9 cellular contexts compared by ENCODE assay signal in genomic region chr3:69092030-69092513, GRCh38. TPM values are rescaled to one million over a fixed set of nuclear protein-coding genes. Genes with fewer than 3 reads are reported as not detected.
DNase-seq lines count a peak whose midpoint lies in the region; ATAC-seq, FAIRE-seq and TF ChIP-seq lines count a peak whose summit lies in the region.
"Had no signal": no experiment of that assay in that cellular context is flagged by ENCODE, and none has a peak within 500 bp of the region (broad histone marks: within the 10 kb centered on the region; RNA-seq: fewer than 3 reads in every experiment).

No MANE protein-coding gene starts in this region.

- no peaks in the 10 kb centered on the region for H3K9me3 Mint-ChIP-seq in WTC11

- TF ChIP-seq CTCF in WTC11 (IDR thresholded peaks at IDR 0.05), result no peak
- no peak for TF ChIP-seq CTCF in right lobe of liver (IDR thresholded peaks at IDR 0.05)
- TF ChIP-seq CTCF in ovary (IDR thresholded peaks at IDR 0.05), result no peak

- peak; percentile 96 for FAIRE-seq in GM19239 (lab: Jason Lieb, UNC)

- H3K27me3 Mint-ChIP-seq in WTC11 (ENCODE audit: low read depth), result no peaks in the 10 kb centered on the region

- DNase-seq in AML-193 (lab: John Stamatoyannopoulos, UW) (peak; percentile 74 to 80), GM19239 (ENCODE audit: insufficient read length, low spot score) (no peak), WTC11 (ENCODE audit: low spot score) (no peak), right lobe of liver (no peak), SHP77 treated with DMSO at 0.1 percent for 48 hours (lab: John Stamatoyannopoulos, UW) (no peak), NCI-H2171 (lab: John Stamatoyannopoulos, UW) (no peak), ovary (no peak)

- peaks cover 63% of the 10 kb centered on the region for H3K4me1 Mint-ChIP-seq in WTC11

- ATAC-seq in HG03378 (IDR thresholded peaks at IDR 0.05; ENCODE audit: unreplicated experiment), result peak; percentile 78
- peak; percentile 19; the same call in 1 of the 2 replicates for ATAC-seq in WTC11
- peak; percentile 36 to 53 (median 42) for ATAC-seq in right lobe of liver

- H3K27ac ChIP-seq in right lobe of liver (peak overlapping the region; percentile 52 to 68 (median 66)), ovary (no peak overlapping the region)

- CTCF ChIA-PET in WTC11 (lab: Charles Lee), result interaction anchor here (0.7 to 1.2 kb wide), 2 partner anchors 30 to 77 kb away, joined by 3 to 8 read pairs; partner anchors contain the start of gene LMOD3

- no peaks in the 10 kb centered on the region for H3K36me3 Mint-ChIP-seq in WTC11

- H3K4me3 ChIP-seq in right lobe of liver, result no peak overlapping the region
- H3K4me3 ChIP-seq in ovary, result no peak overlapping the region

- peak overlapping the region; percentile 81 for H3K27ac Mint-ChIP-seq in WTC11

- POLR2A ChIA-PET in WTC11 (lab: Charles Lee), result no interaction called here

- peaks cover 0 to 52% (median 19%) of the 10 kb centered on the region in 4 donors for H3K4me1 ChIP-seq in right lobe of liver
- H3K4me1 ChIP-seq in ovary (ENCODE audit: insufficient read depth), result peaks cover 12% of the 10 kb centered on the region

- WGBS in right lobe of liver (ENCODE audit: insufficient coverage, low coverage, low lambda C conversion rate, missing lambda C conversion rate), result 33% methylated on average over 4 of the region's 4 CpGs
- WGBS in ovary, 3 donors, result 54 to 78% (median 57%) methylated on average over 4 of the region's 4 CpGs

- no peak overlapping the region for H3K4me3 Mint-ChIP-seq in WTC11

- TF ChIP-seq EP300 in ovary (IDR thresholded peaks at IDR 0.05), result no peak

- H3K36me3 ChIP-seq in right lobe of liver (no peaks in the 10 kb centered on the region), ovary (no peaks in the 10 kb centered on the region)

- H3K27me3 ChIP-seq in right lobe of liver, result no peaks in the 10 kb centered on the region
- no peaks in the 10 kb centered on the region for H3K27me3 ChIP-seq in ovary

- H3K9me3 ChIP-seq in right lobe of liver (no peaks in the 10 kb centered on the region), ovary (no peaks in the 10 kb centered on the region)

- TF ChIP-seq POLR2A in right lobe of liver (IDR thresholded peaks at IDR 0.05), result no peak
- no peak for TF ChIP-seq POLR2A in ovary (IDR thresholded peaks at IDR 0.05)

- intact Hi-C loops in right lobe of liver (cut with DNase I), result no loop called here
- intact Hi-C loops in ovary (cut with DNase I), result no loop called here

TF ChIP-seq in WTC11, 78 proteins besides CTCF, POLR2A, EP300 and RAD21:
- TF ChIP-seq MLX (CRISPR knock-in tag; IDR thresholded peaks at IDR 0.05), result no peak
- no peak for TF ChIP-seq ATF6 (CRISPR knock-in tag; IDR thresholded peaks at IDR 0.05)
- TF ChIP-seq HMGA2 (CRISPR knock-in tag; IDR thresholded peaks at IDR 0.05), result no peak
- TF ChIP-seq GRHL2 (CRISPR knock-in tag; IDR thresholded peaks at IDR 0.05; ENCODE audit: insufficient replicate concordance, severe bottlenecking), result no peak
- TF ChIP-seq AR (CRISPR knock-in tag; IDR thresholded peaks at IDR 0.05), result no peak
- no peak for TF ChIP-seq ERG (CRISPR knock-in tag; IDR thresholded peaks at IDR 0.05)
- no peak for TF ChIP-seq NR3C1 (CRISPR knock-in tag; conservative IDR thresholded peaks at IDR 0.05; ENCODE audit: low read depth)
- no peak for TF ChIP-seq CREM (CRISPR knock-in tag; IDR thresholded peaks at IDR 0.05)
- TF ChIP-seq TEAD4 (CRISPR knock-in tag; IDR thresholded peaks at IDR 0.05), result no peak
- TF ChIP-seq AFF4 (CRISPR knock-in tag; IDR thresholded peaks at IDR 0.05; ENCODE audit: borderline replicate concordance), result no peak
TF ChIP-seq in WTC11: peak in this region for 0.

RNA-seq across cellular contexts. Expression of gene ARL6IP5, which starts 7.3 kb away (rescaled TPM):
- total RNA-seq in WTC11 (2021), result 28.4 to 30.8 TPM (median 29.9 TPM) in 3 replicates
- total RNA-seq in right lobe of liver, result 10 to 100 TPM; 25.6 to 48.8 (median 36.3) TPM
- total RNA-seq in ovary, result 100 to 1,000 TPM in 1 of 7 donors, 10 to 100 TPM in 6; 59.0 to 114 (median 77.4) TPM
- 100 to 1,000 TPM in 1 of 2 donors, 10 to 100 TPM in 1; 80.7 to 197 TPM for polyA plus RNA-seq in ovary

RNA-seq across cellular contexts. Expression of gene UBA3, which starts 11.9 kb away (rescaled TPM):
- total RNA-seq in WTC11 (2021) (69.6 to 75.9 TPM (median 75.0 TPM) in 3 replicates), right lobe of liver (10 to 100 TPM; 17.2 to 27.3 (median 20.3) TPM), ovary (10 to 100 TPM; 43.7 to 54.9 (median 49.5) TPM)
- 10 to 100 TPM; 34.7 to 42.9 TPM for polyA plus RNA-seq in ovary

RNA-seq across cellular contexts. Expression of gene LMOD3, which starts 30.3 kb away (rescaled TPM):
- not detected in 3 replicates for total RNA-seq in WTC11 (2021)
- total RNA-seq in right lobe of liver, result under 1 TPM in 3 of 6 experiments, not detected in 3; 0.07 to 0.25 (median 0.13) TPM
- total RNA-seq in ovary, result under 1 TPM in 1 of 7 donors, not detected in 6; 0.10 TPM
- polyA plus RNA-seq in ovary, result under 1 TPM; 0.13 to 0.36 TPM
- total RNA-seq: subcutaneous adipose tissue had no signal

RNA-seq across cellular contexts. Expression of gene TMF1, which starts 39.9 kb away (rescaled TPM):
- 18.8 to 23.9 TPM (median 20.6 TPM) in 3 replicates for total RNA-seq in WTC11 (2021)
- total RNA-seq in right lobe of liver, result 10 to 100 TPM in 4 of 6 experiments, 1 to 10 TPM in 2; 7.9 to 15.4 (median 11.5) TPM
- 10 to 100 TPM; 24.1 to 36.4 (median 28.7) TPM for total RNA-seq in ovary
- 10 to 100 TPM; 10.7 to 14.2 TPM for polyA plus RNA-seq in ovary

Comparison
In these comparisons a context has a peak if more than half of its experiments do, and no peak if none do; other contexts are left out.
1. DNase-seq: peak in AML-193 (2 of 2); none in GM19239 (single experiment), WTC11 (single experiment), right lobe of liver (0 of 3), SHP77 treated with DMSO at 0.1 percent for 48 hours (single experiment), NCI-H2171 (single experiment) and ovary (0 of 5).
2. ATAC-seq: peak in every context shown above with its lines; median percentile 78 in HG03378; 42 in right lobe of liver; 19 in WTC11.
3. H3K27ac ChIP-seq: peak in right lobe of liver (3 of 3); none in ovary (0 of 2).